In the genomic region with DNA sequence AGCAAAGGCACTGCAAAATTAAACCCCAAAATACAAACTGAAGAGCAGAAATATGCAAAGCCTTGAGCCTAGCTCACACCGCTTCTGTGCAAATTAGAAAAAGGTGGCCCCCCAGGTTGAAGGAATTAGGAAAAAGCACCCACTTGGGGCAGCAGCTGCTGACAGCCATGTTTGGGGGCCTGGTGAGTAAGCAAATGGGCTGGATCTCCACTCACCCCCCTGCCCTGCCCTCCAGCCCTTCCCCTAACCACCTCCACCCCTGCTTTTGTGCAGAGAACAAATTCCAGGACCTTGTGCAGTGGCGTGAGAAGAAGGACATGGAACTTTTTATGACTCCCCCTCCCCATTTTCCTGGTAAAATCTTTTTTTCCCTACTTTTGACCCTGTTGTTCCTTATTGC, we compare ENCODE assay signal across 11 cellular contexts.
DNase-seq lines count a peak whose midpoint lies in the region; ATAC-seq and TF ChIP-seq lines count a peak whose summit lies in the region.
"Had no signal": no experiment of that assay in that cellular context is flagged by ENCODE, and none has a peak within 500 bp of the region (broad histone marks: within the 10 kb centered on the region; RNA-seq: fewer than 3 reads in every experiment).

No MANE protein-coding gene starts in this region.

- no peaks in the 10 kb centered on the region for H3K36me3 ChIP-seq in body of pancreas (replicated peaks in 1 of 2; ENCODE audit: insufficient read depth in 1 of 2, low read depth in 2 of 2)
- no peaks in the 10 kb centered on the region for H3K36me3 ChIP-seq in thoracic aorta

- peaks cover 5% of the 10 kb centered on the region for H3K4me1 Mint-ChIP-seq in activated naive CD8-positive, alpha-beta T cell treated with anti-CD3 and anti-CD28 coated beads, Interleukin-2, amount 50 U/mL, for 24 hours

- H3K27me3 ChIP-seq in body of pancreas (no peaks in the 10 kb centered on the region), thoracic aorta (replicated peaks; ENCODE audit: insufficient read depth) (no peaks in the 10 kb centered on the region)

- H3K27ac Mint-ChIP-seq in activated naive CD8-positive, alpha-beta T cell treated with anti-CD3 and anti-CD28 coated beads, Interleukin-2, amount 50 U/mL, for 24 hours, result no peak overlapping the region
- H3K27ac Mint-ChIP-seq: activated T-cell treated with anti-CD3 and anti-CD28 coated beads, Interleukin-2, amount 50 U/mL, for 24 hours had no signal

- ATAC-seq in body of pancreas (peak; percentile 36), thoracic aorta (ENCODE audit: insufficient number of reproducible peaks, low FRiP score, low read depth) (no peak)
- ATAC-seq in activated naive CD8-positive, alpha-beta T cell treated with anti-CD3 and anti-CD28 coated beads, Interleukin-2, amount 50 U/mL, for 24 hours, result no peak
- ATAC-seq: stimulated activated naive CD8-positive, alpha-beta T cell treated with anti-CD3 and anti-CD28 coated beads, Interleukin-15, Interleukin-2, amounts not matched to agents 100 U/mL and 50 U/mL, for 24 hours had no signal

- POLR2A ChIA-PET in HEK293T (lab: Yijun Ruan, JAX), result interaction anchor here (1.1 kb wide), 1 partner anchor 25 kb away, joined by 3 read pairs; no protein-coding TSS in a partner anchor

- CTCF ChIA-PET in HEK293T (lab: Yijun Ruan, JAX), result no interaction called here

- no peaks in the 10 kb centered on the region for H3K9me3 ChIP-seq in body of pancreas
- no peaks in the 10 kb centered on the region for H3K9me3 ChIP-seq in thoracic aorta

- peaks cover 23% of the 10 kb centered on the region for H3K27me3 Mint-ChIP-seq in activated naive CD8-positive, alpha-beta T cell treated with anti-CD3 and anti-CD28 coated beads, Interleukin-2, amount 50 U/mL, for 24 hours

- intact Hi-C loops in body of pancreas (cut with DNase I), result no loop called here

- no peak overlapping the region for H3K4me3 Mint-ChIP-seq in activated naive CD8-positive, alpha-beta T cell treated with anti-CD3 and anti-CD28 coated beads, Interleukin-2, amount 50 U/mL, for 24 hours
- H3K4me3 Mint-ChIP-seq: activated T-cell treated with anti-CD3 and anti-CD28 coated beads, Interleukin-2, amount 50 U/mL, for 24 hours had no signal

- no peak for TF ChIP-seq POLR2A in body of pancreas (IDR thresholded peaks at IDR 0.05)

- H3K4me1 ChIP-seq in body of pancreas, result peaks cover 20% of the 10 kb centered on the region
- peaks cover 19 to 23% of the 10 kb centered on the region in 2 donors for H3K4me1 ChIP-seq in thoracic aorta (ENCODE audit: control insufficient read depth in 1 of 2, low read depth in 2 of 2)

- no peaks in the 10 kb centered on the region for H3K9me3 Mint-ChIP-seq in activated naive CD8-positive, alpha-beta T cell treated with anti-CD3 and anti-CD28 coated beads, Interleukin-2, amount 50 U/mL, for 24 hours
- H3K9me3 Mint-ChIP-seq: activated T-cell treated with anti-CD3 and anti-CD28 coated beads, Interleukin-2, amount 50 U/mL, for 24 hours had no signal

- TF ChIP-seq CTCF in body of pancreas (IDR thresholded peaks at IDR 0.05) (no peak), thoracic aorta (IDR thresholded peaks at IDR 0.05) (no peak)

- no peaks in the 10 kb centered on the region for H3K36me3 Mint-ChIP-seq in activated naive CD8-positive, alpha-beta T cell treated with anti-CD3 and anti-CD28 coated beads, Interleukin-2, amount 50 U/mL, for 24 hours (ENCODE audit: low read depth)

- H3K27ac ChIP-seq in body of pancreas (peak overlapping the region; percentile 45 to 84 (median 78)), thoracic aorta (peak overlapping the region; percentile 65 to 71)

- DNase-seq in HK-2 (ENCODE audit: unreplicated experiment) (peak; percentile 78), body of pancreas (no peak), islet precursor cell (peak; percentile 88), thoracic aorta (ENCODE audit: low spot score) (no peak), HEK293T (ENCODE audit: extremely low spot score) (no peak), epidermal melanocyte (ENCODE audit: insufficient read length, low spot score) (no peak)
- DNase-seq in stimulated activated CD4-positive, alpha-beta T cell treated with anti-CD3 and anti-CD28 coated beads, Interleukin-4, amount 100 ng/mL, for 24 hours, result no peak
- DNase-seq in activated naive CD8-positive, alpha-beta T cell treated with anti-CD3 and anti-CD28 coated beads, Interleukin-2, amount 50 U/mL, for 24 hours, result no peak
- DNase-seq: activated T-cell treated with anti-CD3 and anti-CD28 coated beads, Interleukin-2, amount 50 U/mL, for 24 hours; right cardiac atrium; stimulated activated naive CD8-positive, alpha-beta T cell treated with anti-CD3 and anti-CD28 coated beads, Interleukin-15, Interleukin-2, amounts not matched to agents 100 U/mL and 50 U/mL, for 24 hours had no signal

- no peak overlapping the region for H3K4me3 ChIP-seq in body of pancreas
- H3K4me3 ChIP-seq in thoracic aorta, result peak overlapping the region; percentile 65

- WGBS in body of pancreas, 2 donors, result 47 to 65% methylated on average over 2 of the region's 2 CpGs

TF ChIP-seq in HEK293T, 16 proteins besides CTCF, POLR2A, EP300 and RAD21:
- TF ChIP-seq HDGF (IDR thresholded peaks at IDR 0.05; ENCODE audit: borderline replicate concordance), result no peak
- no peak for TF ChIP-seq SUZ12 (IDR thresholded peaks at IDR 0.05)
- TF ChIP-seq, protein P1, sequence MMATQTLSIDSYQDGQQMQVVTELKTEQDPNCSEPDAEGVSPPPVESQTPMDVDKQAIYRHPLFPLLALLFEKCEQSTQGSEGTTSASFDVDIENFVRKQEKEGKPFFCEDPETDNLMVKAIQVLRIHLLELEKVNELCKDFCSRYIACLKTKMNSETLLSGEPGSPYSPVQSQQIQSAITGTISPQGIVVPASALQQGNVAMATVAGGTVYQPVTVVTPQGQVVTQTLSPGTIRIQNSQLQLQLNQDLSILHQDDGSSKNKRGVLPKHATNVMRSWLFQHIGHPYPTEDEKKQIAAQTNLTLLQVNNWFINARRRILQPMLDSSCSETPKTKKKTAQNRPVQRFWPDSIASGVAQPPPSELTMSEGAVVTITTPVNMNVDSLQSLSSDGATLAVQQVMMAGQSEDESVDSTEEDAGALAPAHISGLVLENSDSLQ (IDR thresholded peaks at IDR 0.05), result no peak
- TF ChIP-seq CTBP1 (IDR thresholded peaks at IDR 0.05; ENCODE audit: borderline replicate concordance), result no peak
- TF ChIP-seq L3MBTL2 (conservative IDR thresholded peaks at IDR 0.05), result no peak
- TF ChIP-seq ARNT (IDR thresholded peaks at IDR 0.05), result no peak
- no peak for TF ChIP-seq SP1 (IDR thresholded peaks at IDR 0.05)
- no peak for TF ChIP-seq NFRKB (IDR thresholded peaks at IDR 0.05)
- no peak for TF ChIP-seq FOXM1 (IDR thresholded peaks at IDR 0.05; ENCODE audit: borderline replicate concordance)
- TF ChIP-seq LEF1 (IDR thresholded peaks at IDR 0.05; ENCODE audit: borderline replicate concordance), result no peak
- no peak for TF ChIP-seq FOXA1 (IDR thresholded peaks at IDR 0.05)
- no peak for TF ChIP-seq BHLHE40 (IDR thresholded peaks at IDR 0.05; ENCODE audit: borderline replicate concordance)
- no peak for TF ChIP-seq TARDBP (IDR thresholded peaks at IDR 0.05)
- no peak for TF ChIP-seq ZNF384 (IDR thresholded peaks at IDR 0.05)
- no peak for TF ChIP-seq ELF4 (IDR thresholded peaks at IDR 0.05)
- no peak for TF ChIP-seq FOXK2 (IDR thresholded peaks at IDR 0.05)

Comparison
In these comparisons a context has a peak if more than half of its experiments do, and no peak if none do; other contexts are left out.
1. DNase-seq: peak in HK-2 (single experiment) and islet precursor cell (single experiment); none in body of pancreas (0 of 4), thoracic aorta (single experiment), HEK293T (single experiment), stimulated activated CD4-positive, alpha-beta T cell treated with anti-CD3 and anti-CD28 coated beads, Interleukin-4, amount 100 ng/mL, for 24 hours (single experiment), activated naive CD8-positive, alpha-beta T cell treated with anti-CD3 and anti-CD28 coated beads, Interleukin-2, amount 50 U/mL, for 24 hours (single experiment) and epidermal melanocyte (single experiment).